Comparison of ENCODE assay signal across 10 cellular contexts in genomic region chr15:41331281-41331680, GRCh38. TPM values are rescaled to one million over a fixed set of nuclear protein-coding genes. Genes with fewer than 3 reads are reported as not detected.
A peak's percentile ranks its signal among the peaks of the same experiment; 100 is the strongest.
DNase-seq lines count a peak whose midpoint lies in the region; ATAC-seq and TF ChIP-seq lines count a peak whose summit lies in the region.
"Had no signal": no experiment of that assay in that cellular context is flagged by ENCODE, and none has a peak within 500 bp of the region (broad histone marks: within the 10 kb centered on the region; RNA-seq: fewer than 3 reads in every experiment).

No MANE protein-coding gene starts in this region.

- H3K27ac Mint-ChIP-seq in glutamatergic neuron (ENCODE audit: unreplicated experiment): no peak overlapping the region
- peak overlapping the region; percentile 89 for H3K27ac Mint-ChIP-seq in stimulated activated memory B cell treated with anti-CD40 and anti-IgM and Interleukin-4, amounts not matched to agents 10 μg/mL and 1 μg/mL and 100 μg/mL, for 72 hours

- no peaks in the 10 kb centered on the region for H3K27me3 ChIP-seq in RWPE2 (ENCODE audit: insufficient read depth, poor library complexity, severe bottlenecking)
- H3K27me3 ChIP-seq in sigmoid colon: no peaks in the 10 kb centered on the region
- H3K27me3 ChIP-seq in vagina: no peaks in the 10 kb centered on the region

- H3K4me3 ChIP-seq in RWPE2 (ENCODE audit: severe bottlenecking) (peak overlapping the region; percentile 82), sigmoid colon (peak overlapping the region in 1 of 4 donors; percentile 73), vagina (no peak overlapping the region)

- intact Hi-C loops in sigmoid colon (cut with DNase I): loop anchor here (5.0 to 10.0 kb wide), 3 partner anchors 49 to 429 kb away; partner anchors contain the start of gene RTF1
- intact Hi-C loops in vagina (cut with DNase I): no loop called here

- no peaks in the 10 kb centered on the region for H3K9me3 Mint-ChIP-seq in activated T-cell treated with anti-CD3 and anti-CD28 coated beads, Interleukin-2, amount 50 U/mL, for 4 hours
- H3K9me3 Mint-ChIP-seq in glutamatergic neuron (ENCODE audit: unreplicated experiment): peaks cover 3% of the 10 kb centered on the region
- no peaks in the 10 kb centered on the region for H3K9me3 Mint-ChIP-seq in stimulated activated memory B cell treated with anti-CD40 and anti-IgM and Interleukin-4, amounts not matched to agents 10 μg/mL and 1 μg/mL and 100 μg/mL, for 72 hours

- TF ChIP-seq EP300 in sigmoid colon (IDR thresholded peaks at IDR 0.05): no peak

- no peak for ATAC-seq in activated T-cell treated with anti-CD3 and anti-CD28 coated beads, Interleukin-2, amount 50 U/mL, for 4 hours
- no peak for ATAC-seq in RWPE2 (ENCODE audit: low read depth)
- no peak for ATAC-seq in stimulated activated memory B cell treated with anti-CD40 and anti-IgM and Interleukin-4, amounts not matched to agents 10 μg/mL and 1 μg/mL and 100 μg/mL, for 72 hours

- H3K4me3 Mint-ChIP-seq in activated T-cell treated with anti-CD3 and anti-CD28 coated beads, Interleukin-2, amount 50 U/mL, for 4 hours: peak overlapping the region; percentile 99
- peak overlapping the region; percentile 100 for H3K4me3 Mint-ChIP-seq in glutamatergic neuron (ENCODE audit: unreplicated experiment)
- H3K4me3 Mint-ChIP-seq in stimulated activated memory B cell treated with anti-CD40 and anti-IgM and Interleukin-4, amounts not matched to agents 10 μg/mL and 1 μg/mL and 100 μg/mL, for 72 hours: peak overlapping the region; percentile 89

- H3K27me3 Mint-ChIP-seq in activated T-cell treated with anti-CD3 and anti-CD28 coated beads, Interleukin-2, amount 50 U/mL, for 4 hours (ENCODE audit: low read depth): no peaks in the 10 kb centered on the region
- peaks cover 2% of the 10 kb centered on the region for H3K27me3 Mint-ChIP-seq in glutamatergic neuron (ENCODE audit: unreplicated experiment)
- H3K27me3 Mint-ChIP-seq in stimulated activated memory B cell treated with anti-CD40 and anti-IgM and Interleukin-4, amounts not matched to agents 10 μg/mL and 1 μg/mL and 100 μg/mL, for 72 hours: no peaks in the 10 kb centered on the region

- H3K9me3 ChIP-seq in RWPE2 (ENCODE audit: severe bottlenecking) (no peaks in the 10 kb centered on the region), sigmoid colon (no peaks in the 10 kb centered on the region), vagina (no peaks in the 10 kb centered on the region)
- H3K9me3 ChIP-seq: prostate gland had no signal

- H3K27ac ChIP-seq in RWPE2 (ENCODE audit: poor library complexity, severe bottlenecking) (peak overlapping the region; percentile 75), sigmoid colon (no peak overlapping the region), vagina (no peak overlapping the region)

- H3K4me1 Mint-ChIP-seq in activated T-cell treated with anti-CD3 and anti-CD28 coated beads, Interleukin-2, amount 50 U/mL, for 4 hours (ENCODE audit: low read depth): peaks cover 25% of the 10 kb centered on the region
- H3K4me1 Mint-ChIP-seq in glutamatergic neuron (ENCODE audit: low read depth, unreplicated experiment): no peaks in the 10 kb centered on the region
- peaks cover 29% of the 10 kb centered on the region for H3K4me1 Mint-ChIP-seq in stimulated activated memory B cell treated with anti-CD40 and anti-IgM and Interleukin-4, amounts not matched to agents 10 μg/mL and 1 μg/mL and 100 μg/mL, for 72 hours

- TF ChIP-seq CTCF in RWPE2 (IDR thresholded peaks at IDR 0.05; ENCODE audit: poor library complexity, severe bottlenecking): no peak
- no peak for TF ChIP-seq CTCF in glutamatergic neuron (IDR thresholded peaks at IDR 0.05; ENCODE audit: partially characterized antibody, unreplicated experiment)
- no peak for TF ChIP-seq CTCF in sigmoid colon (IDR thresholded peaks at IDR 0.05)
- no peak for TF ChIP-seq CTCF in vagina (IDR thresholded peaks at IDR 0.05)

- peaks cover 13% of the 10 kb centered on the region for H3K4me1 ChIP-seq in RWPE2 (ENCODE audit: insufficient read depth, poor library complexity, severe bottlenecking)
- peaks cover 0 to 17% (median 14%) of the 10 kb centered on the region in 4 donors for H3K4me1 ChIP-seq in sigmoid colon
- peaks cover 6% of the 10 kb centered on the region for H3K4me1 ChIP-seq in vagina
- H3K4me1 ChIP-seq: prostate gland had no signal

- DNase-seq in activated T-cell treated with anti-CD3 and anti-CD28 coated beads, Interleukin-2, amount 50 U/mL, for 4 hours: no peak
- DNase-seq in activated T-cell treated with anti-CD3 and anti-CD28 coated beads, Interleukin-2, amount 50 U/mL, for 1 hour: no peak
- DNase-seq in RWPE2 (ENCODE audit: low spot score) (no peak), glutamatergic neuron (no peak), sigmoid colon (no peak), vagina (ENCODE audit: extremely low spot score in 2 of 2) (no peak)
- no peak for DNase-seq in stimulated activated CD4-positive, alpha-beta T cell treated with anti-CD3 and anti-CD28 coated beads, Interleukin-12 subunit alpha, Interleukin-12 subunit beta, amount 100 ng/mL, for 4 hours

- TF ChIP-seq POLR2A in sigmoid colon (IDR thresholded peaks at IDR 0.05): no peak
- no peak for TF ChIP-seq POLR2A in vagina (IDR thresholded peaks at IDR 0.05)

- no peaks in the 10 kb centered on the region for H3K36me3 Mint-ChIP-seq in activated T-cell treated with anti-CD3 and anti-CD28 coated beads, Interleukin-2, amount 50 U/mL, for 4 hours (ENCODE audit: insufficient read depth)
- H3K36me3 Mint-ChIP-seq in glutamatergic neuron (ENCODE audit: unreplicated experiment): no peaks in the 10 kb centered on the region
- no peaks in the 10 kb centered on the region for H3K36me3 Mint-ChIP-seq in stimulated activated memory B cell treated with anti-CD40 and anti-IgM and Interleukin-4, amounts not matched to agents 10 μg/mL and 1 μg/mL and 100 μg/mL, for 72 hours

- H3K36me3 ChIP-seq in RWPE2 (ENCODE audit: low read depth): peaks cover 35% of the 10 kb centered on the region
- no peaks in the 10 kb centered on the region for H3K36me3 ChIP-seq in sigmoid colon
- H3K36me3 ChIP-seq in vagina: no peaks in the 10 kb centered on the region
- H3K36me3 ChIP-seq: prostate gland had no signal

- WGBS in sigmoid colon, 2 donors: 59 to 78% methylated on average over 6 of the region's 6 CpGs

RNA-seq across cellular contexts. Expression of gene OIP5, which starts 1.1 kb away (rescaled TPM):
- 10 to 100 TPM in 1 of 3 donors, 1 to 10 TPM in 2; 8.5 to 10.2 (median 9.5) TPM for total RNA-seq in activated T-cell treated with anti-CD3 and anti-CD28 coated beads, Interleukin-2, amount 50 U/mL, for 4 hours
- total RNA-seq in glutamatergic neuron (ENCODE audit: unreplicated experiment) (1.5 TPM), sigmoid colon (1 to 10 TPM in 1 of 4 donors, under 1 TPM in 1, not detected in 2; 0.71 to 1.1 TPM), vagina (not detected)
- polyA plus RNA-seq in sigmoid colon: 10 to 100 TPM in 1 of 3 donors, 1 to 10 TPM in 2; 1.8 to 10.8 (median 5.1) TPM
- total RNA-seq: ureter had no signal

RNA-seq across cellular contexts. Expression of gene NUSAP1, which starts 1.4 kb away (rescaled TPM):
- total RNA-seq in activated T-cell treated with anti-CD3 and anti-CD28 coated beads, Interleukin-2, amount 50 U/mL, for 4 hours: 10 to 100 TPM; 10.1 to 19.0 (median 18.5) TPM
- total RNA-seq in glutamatergic neuron (ENCODE audit: unreplicated experiment) (19.3 TPM), sigmoid colon (10 to 100 TPM in 1 of 4 donors, 1 to 10 TPM in 2, under 1 TPM in 1; 0.16 to 13.7 (median 1.5) TPM), vagina (16.9 TPM)
- polyA plus RNA-seq in sigmoid colon: 10 to 100 TPM in 2 of 3 donors, 1 to 10 TPM in 1; 5.4 to 34.7 (median 10.9) TPM
